25 cellular contexts compared by ENCODE assay signal in genomic region chr18:35311506-35311905, GRCh38. TPM values are rescaled to one million over a fixed set of nuclear protein-coding genes. Genes with fewer than 3 reads are reported as not detected.
DNase-seq lines count a peak whose midpoint lies in the region; ATAC-seq and TF ChIP-seq lines count a peak whose summit lies in the region.
"Had no signal": no experiment of that assay in that cellular context is flagged by ENCODE, and none has a peak within 500 bp of the region (broad histone marks: within the 10 kb centered on the region; RNA-seq: fewer than 3 reads in every experiment).

No MANE protein-coding gene starts in this region.

- intact Hi-C loops in mammary epithelial cell (cut with micrococcal nuclease): no loop called here

- CTCF ChIA-PET in mammary epithelial cell (lab: Charles Lee; ENCODE audit: low non-redundant PET): no interaction called here

- H3F3A ChIP-seq in MM.1S (ENCODE audit: insufficient read depth, low read length): no peaks in the 10 kb centered on the region

- no TSS peak for BruUV-seq in mammary epithelial cell (replicated peaks; lab: Mats Ljungman, UMichigan)

- no peaks in the 10 kb centered on the region for H3K27me3 ChIP-seq in mammary epithelial cell (ENCODE audit: insufficient read depth, low read length)
- H3K27me3 ChIP-seq in MM.1S (replicated peaks; ENCODE audit: insufficient read depth, low read length): no peaks in the 10 kb centered on the region
- H3K27me3 ChIP-seq: hepatocyte, neutrophil, spleen had no signal

- TF ChIP-seq CTCF in AG10803 (conservative IDR thresholded peaks at IDR 0.05; ENCODE audit: low read length) (no peak), mammary epithelial cell (conservative IDR thresholded peaks at IDR 0.05 in 1 of 2, IDR thresholded peaks at IDR 0.05 in 1 of 2; ENCODE audit: extremely low read depth in 1 of 2, insufficient read depth in 1 of 2, low read depth in 1 of 2, low read length in 2 of 2) (no peak), fibroblast of villous mesenchyme (IDR thresholded peaks at IDR 0.05; ENCODE audit: insufficient read depth, low read depth, low read length) (no peak), MM.1S (IDR thresholded peaks at IDR 0.05; ENCODE audit: low read length) (no peak)

- in situ Hi-C loops in mammary epithelial cell (cut with MboI; ENCODE audit: low sequenced_read_pairs in 2 of 2): no loop called here

- dilution Hi-C loops in mammary epithelial cell (cut with HindIII; ENCODE audit: low sequenced_read_pairs): no loop called here

- DNase-seq in AG10803 (ENCODE audit: low read depth) (peak; percentile 8), LHCN-M2 (ENCODE audit: low read depth) (peak; percentile 37), mammary epithelial cell (peak; percentile 32), fibroblast of villous mesenchyme (ENCODE audit: low read depth) (peak; percentile 36), UCSD-AML1 (lab: John Stamatoyannopoulos, UW; ENCODE audit: unreplicated experiment) (no peak), MM.1S (no peak), GF-D8 (lab: John Stamatoyannopoulos, UW) (no peak)
- DNase-seq: activated CD4-positive, alpha-beta T cell treated with anti-CD3 and anti-CD28 coated beads for 4 hours; activated naive CD4-positive, alpha-beta T cell treated with anti-CD3 and anti-CD28 coated beads for 36 hours; activated T-cell treated with anti-CD3 and anti-CD28 coated beads, Interleukin-2, amount 50 U/mL, for 48 hours; anterior cingulate cortex; effector memory CD8-positive, alpha-beta T cell; H7; KG1; NCI-H1048; NCI-H1930; NCI-H446; PC-3; spleen; stimulated activated CD4-positive, alpha-beta T cell treated with anti-CD3 and anti-CD28 coated beads, Interleukin-4, amount 100 ng/mL, for 1 hour; stimulated activated naive CD4-positive, alpha-beta T cell had no signal

- H3K9me2 ChIP-seq in MM.1S (replicated peaks; ENCODE audit: insufficient read depth, low read length): no peaks in the 10 kb centered on the region

- H2AFZ ChIP-seq in mammary epithelial cell (ENCODE audit: low read depth, low read length) (no peak overlapping the region), MM.1S (ENCODE audit: low read length) (no peak overlapping the region)
- H2AFZ ChIP-seq: hepatocyte had no signal

- 0% methylated on average over 2 of the region's 2 CpGs for whole genome bisulfite sequencing in mammary epithelial cell (ENCODE audit: low coverage, missing lambda C conversion rate)

- no peaks in the 10 kb centered on the region for H4K20me1 ChIP-seq in mammary epithelial cell (ENCODE audit: insufficient read depth, low read length)
- H4K20me1 ChIP-seq in MM.1S (ENCODE audit: insufficient read depth, low read length): no peaks in the 10 kb centered on the region

- H3K4me1 ChIP-seq in mammary epithelial cell (ENCODE audit: insufficient read depth, low read length): no peaks in the 10 kb centered on the region
- H3K4me1 ChIP-seq in MM.1S (ENCODE audit: low read length): no peaks in the 10 kb centered on the region
- H3K4me1 ChIP-seq: spleen had no signal

- no peak for ATAC-seq in HG03565 (IDR thresholded peaks at IDR 0.05; ENCODE audit: unreplicated experiment)
- ATAC-seq: effector memory CD8-positive, alpha-beta T cell; PC-3 had no signal

- no peak overlapping the region for H3K4me2 ChIP-seq in mammary epithelial cell (ENCODE audit: insufficient read depth, low read depth, low read length)
- H3K4me2 ChIP-seq in MM.1S (ENCODE audit: low read depth, low read length): no peak overlapping the region
- H3K4me2 ChIP-seq: hepatocyte had no signal

- H3K79me2 ChIP-seq in mammary epithelial cell (ENCODE audit: insufficient read depth, low read length) (no peaks in the 10 kb centered on the region), MM.1S (ENCODE audit: low read length) (no peaks in the 10 kb centered on the region)
- H3K79me2 ChIP-seq: hepatocyte had no signal

- no peak overlapping the region for H3K9ac ChIP-seq in mammary epithelial cell (ENCODE audit: insufficient read depth, low read length)
- no peak overlapping the region for H3K9ac ChIP-seq in MM.1S (ENCODE audit: low read length)

- H3K36me3 ChIP-seq in mammary epithelial cell (ENCODE audit: insufficient read depth, low read length) (peaks cover 5% of the 10 kb centered on the region), MM.1S (replicated peaks; ENCODE audit: insufficient read depth, low read length) (peaks cover 6% of the 10 kb centered on the region; the same call in 1 of the 2 replicates)
- H3K36me3 ChIP-seq: neutrophil had no signal

- H3K27ac ChIP-seq in mammary epithelial cell (ENCODE audit: insufficient read depth, low read depth, low read length): no peak overlapping the region
- no peak overlapping the region for H3K27ac ChIP-seq in MM.1S (ENCODE audit: low read length)
- H3K27ac ChIP-seq: hepatocyte, neutrophil, spleen had no signal

- H3K9me3 ChIP-seq in mammary epithelial cell (replicated peaks; ENCODE audit: insufficient read depth, low read length) (peaks cover 43% of the 10 kb centered on the region), MM.1S (replicated peaks; ENCODE audit: insufficient read depth, low read length) (no peaks in the 10 kb centered on the region)

- no peak overlapping the region for H3K4me3 ChIP-seq in AG10803 (ENCODE audit: low read length)
- H3K4me3 ChIP-seq in mammary epithelial cell (replicated peaks in 1 of 3; ENCODE audit: insufficient read depth in 1 of 3, low read depth in 2 of 3, low read length in 3 of 3): no peak overlapping the region
- no peak overlapping the region for H3K4me3 ChIP-seq in fibroblast of villous mesenchyme (ENCODE audit: low read depth, low read length)
- H3K4me3 ChIP-seq in MM.1S (ENCODE audit: low read length): no peak overlapping the region
- H3K4me3 ChIP-seq: hepatocyte, lung, spleen had no signal

RNA-seq across cellular contexts. Expression of gene ZSCAN30, which starts 21.5 kb away (rescaled TPM):
- 11.5 and 19.1 TPM in 2 replicates for total RNA-seq in LHCN-M2 (2014; rRNA removed)
- 6.9 TPM for polyA plus RNA-seq in LHCN-M2 (2012)
- 10 to 100 TPM; 15.4 to 17.3 TPM for total RNA-seq in mammary epithelial cell
- polyA plus RNA-seq in mammary epithelial cell: 4.0 TPM
- polyA minus RNA-seq in mammary epithelial cell: 2.8 TPM
- total RNA-seq in fibroblast of villous mesenchyme: 17.4 and 21.6 TPM in 2 replicates

RNA-seq across cellular contexts. Expression of gene ZNF24, which starts 32.7 kb away (rescaled TPM):
- 28.0 and 33.3 TPM in 2 replicates for total RNA-seq in LHCN-M2 (2014; rRNA removed)
- polyA plus RNA-seq in LHCN-M2 (2012): 7.3 TPM
- total RNA-seq in mammary epithelial cell: 10 to 100 TPM; 32.8 to 36.3 TPM
- polyA plus RNA-seq in mammary epithelial cell: 9.8 TPM
- 57.2 TPM for polyA minus RNA-seq in mammary epithelial cell
- total RNA-seq in fibroblast of villous mesenchyme: 23.8 and 41.0 TPM in 2 replicates

Comparison
In these comparisons a context has a peak if more than half of its experiments do, and no peak if none do; other contexts are left out.
1. DNase-seq: peak in AG10803 (single experiment), LHCN-M2 (single experiment), mammary epithelial cell (single experiment) and fibroblast of villous mesenchyme (single experiment); none in UCSD-AML1 (single experiment), MM.1S (single experiment) and GF-D8 (single experiment).